In the genomic region with DNA sequence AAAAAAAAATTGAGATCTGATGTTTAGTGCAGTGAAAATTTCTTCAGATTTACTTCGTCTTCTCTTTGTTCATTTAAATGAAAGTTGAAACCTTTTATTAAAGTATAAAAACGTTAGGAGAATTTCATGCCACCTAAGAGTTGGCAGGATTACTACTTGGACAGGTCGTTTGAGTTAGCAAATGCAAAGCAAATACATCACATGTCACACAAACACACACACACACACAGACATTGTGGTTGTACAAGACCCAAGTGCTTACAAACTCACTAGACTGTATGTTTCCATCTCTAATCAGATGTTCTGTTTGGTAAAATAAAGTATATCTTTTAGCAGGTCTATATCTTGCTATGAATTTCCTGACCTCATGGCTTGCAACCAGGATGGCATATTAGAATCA, we compare ENCODE assay signal across 17 cellular contexts.
DNase-seq lines count a peak whose midpoint lies in the region; ATAC-seq and TF ChIP-seq lines count a peak whose summit lies in the region.
"Had no signal": no experiment of that assay in that cellular context is flagged by ENCODE, and none has a peak within 500 bp of the region (broad histone marks: within the 10 kb centered on the region; RNA-seq: fewer than 3 reads in every experiment).

No MANE protein-coding gene starts in this region.

- 31 to 46% (median 31%) methylated on average over 3 of the region's 3 CpGs for WGBS in psoas muscle, 3 donors

- no peaks in the 10 kb centered on the region for H3K27me3 Mint-ChIP-seq in activated CD4-positive, alpha-beta T cell treated with anti-CD3 and anti-CD28 coated beads, Interleukin-2, amount 10 ng/mL, durations not matched to agents 24 days and 14 days
- H3K27me3 Mint-ChIP-seq: B cell; CD4-positive, alpha-beta T cell had no signal

- H3K36me3 ChIP-seq in psoas muscle (ENCODE audit: insufficient read depth in 1 of 2, low read depth in 1 of 2) = no peaks in the 10 kb centered on the region

- H3K9me3 Mint-ChIP-seq in activated CD4-positive, alpha-beta T cell treated with anti-CD3 and anti-CD28 coated beads, Interleukin-2, amount 10 ng/mL, durations not matched to agents 24 days and 14 days = peaks cover 6% of the 10 kb centered on the region

- no peaks in the 10 kb centered on the region for H3K4me1 Mint-ChIP-seq in activated CD4-positive, alpha-beta T cell treated with anti-CD3 and anti-CD28 coated beads, Interleukin-2, amount 10 ng/mL, durations not matched to agents 24 days and 14 days
- H3K4me1 Mint-ChIP-seq: B cell had no signal

- ATAC-seq in left lobe of liver (peak; percentile 82), psoas muscle (no peak)
- ATAC-seq: A549; CD8-positive, alpha-beta T cell had no signal

- no peaks in the 10 kb centered on the region for H3K4me1 ChIP-seq in psoas muscle
- H3K4me1 ChIP-seq: A549; BLaER1 treated with 17β-estradiol and CSF1 and Interleukin-3, amounts not matched to agents 10 nM and 100 nM; Caco-2 had no signal

- intact Hi-C loops in activated CD4-positive, alpha-beta T cell treated with anti-CD3 and anti-CD28 coated beads, Interleukin-2, amount 10 ng/mL, durations not matched to agents 24 days and 14 days (cut with micrococcal nuclease) = no loop called here
- intact Hi-C loops in psoas muscle (cut with DNase I) = no loop called here

- H3K4me3 ChIP-seq in LNCaP clone FGC (ENCODE audit: low read depth, low read length) = no peak overlapping the region
- H3K4me3 ChIP-seq in psoas muscle = no peak overlapping the region
- H3K4me3 ChIP-seq: A549; BLaER1 treated with 17β-estradiol and CSF1 and Interleukin-3, amounts not matched to agents 10 nM and 100 nM had no signal

- H3K27me3 ChIP-seq in psoas muscle (ENCODE audit: insufficient read depth in 3 of 3, low read length in 2 of 3) = no peaks in the 10 kb centered on the region
- H3K27me3 ChIP-seq: BLaER1 treated with 17β-estradiol and CSF1 and Interleukin-3, amounts not matched to agents 10 nM and 100 nM had no signal

- peaks cover 6% of the 10 kb centered on the region for H3K9me3 ChIP-seq in psoas muscle
- H3K9me3 ChIP-seq: Caco-2 had no signal

- no peak overlapping the region for H3K27ac Mint-ChIP-seq in activated CD4-positive, alpha-beta T cell treated with anti-CD3 and anti-CD28 coated beads, Interleukin-2, amount 10 ng/mL, durations not matched to agents 24 days and 14 days
- H3K27ac Mint-ChIP-seq: B cell; CD4-positive, alpha-beta T cell; CD8-positive, alpha-beta T cell had no signal

- H3K4me3 Mint-ChIP-seq in activated CD4-positive, alpha-beta T cell treated with anti-CD3 and anti-CD28 coated beads, Interleukin-2, amount 10 ng/mL, durations not matched to agents 24 days and 14 days = no peak overlapping the region
- H3K4me3 Mint-ChIP-seq: B cell; CD4-positive, alpha-beta T cell; CD8-positive, alpha-beta T cell had no signal

- no peaks in the 10 kb centered on the region for H3K36me3 Mint-ChIP-seq in activated CD4-positive, alpha-beta T cell treated with anti-CD3 and anti-CD28 coated beads, Interleukin-2, amount 10 ng/mL, durations not matched to agents 24 days and 14 days (ENCODE audit: low read depth)
- H3K36me3 Mint-ChIP-seq: CD8-positive, alpha-beta T cell had no signal

- TF ChIP-seq CTCF in LNCaP clone FGC (IDR thresholded peaks at IDR 0.05; ENCODE audit: control insufficient read depth, extremely low read depth, insufficient read depth) (no peak), psoas muscle (IDR thresholded peaks at IDR 0.05) (no peak)

- no peak overlapping the region for H3K27ac ChIP-seq in psoas muscle
- H3K27ac ChIP-seq: 22Rv1; A549; BLaER1 treated with 17β-estradiol and CSF1 and Interleukin-3, amounts not matched to agents 10 nM and 100 nM; C4-2B had no signal

- DNase-seq in activated CD4-positive, alpha-beta T cell treated with anti-CD3 and anti-CD28 coated beads, Interleukin-2, amount 10 ng/mL, durations not matched to agents 24 days and 14 days = peak; percentile 4
- DNase-seq in activated CD4-positive, alpha-beta T cell treated with anti-CD3 and anti-CD28 coated beads for 4 hours = no peak
- peak; percentile 3 for DNase-seq in LNCaP clone FGC (ENCODE audit: low read depth)
- DNase-seq in left lobe of liver (ENCODE audit: low spot score) = no peak
- DNase-seq in psoas muscle = no peak
- DNase-seq: AML-193; Caco-2; Calu3; CD4-positive, alpha-beta T cell; CD8-positive, alpha-beta T cell; DMS79 treated with DMSO at 0.1 percent for 48 hours; GF-D8 had no signal

Comparison
In these comparisons a context has a peak if more than half of its experiments do, and no peak if none do; other contexts are left out.
1. DNase-seq: peak in activated CD4-positive, alpha-beta T cell treated with anti-CD3 and anti-CD28 coated beads, Interleukin-2, amount 10 ng/mL, durations not matched to agents 24 days and 14 days (single experiment) and LNCaP clone FGC (single experiment); none in activated CD4-positive, alpha-beta T cell treated with anti-CD3 and anti-CD28 coated beads for 4 hours (0 of 2), left lobe of liver (single experiment) and psoas muscle (0 of 2).